Comparison of ENCODE assay signal across 15 cellular contexts in the genomic region with DNA sequence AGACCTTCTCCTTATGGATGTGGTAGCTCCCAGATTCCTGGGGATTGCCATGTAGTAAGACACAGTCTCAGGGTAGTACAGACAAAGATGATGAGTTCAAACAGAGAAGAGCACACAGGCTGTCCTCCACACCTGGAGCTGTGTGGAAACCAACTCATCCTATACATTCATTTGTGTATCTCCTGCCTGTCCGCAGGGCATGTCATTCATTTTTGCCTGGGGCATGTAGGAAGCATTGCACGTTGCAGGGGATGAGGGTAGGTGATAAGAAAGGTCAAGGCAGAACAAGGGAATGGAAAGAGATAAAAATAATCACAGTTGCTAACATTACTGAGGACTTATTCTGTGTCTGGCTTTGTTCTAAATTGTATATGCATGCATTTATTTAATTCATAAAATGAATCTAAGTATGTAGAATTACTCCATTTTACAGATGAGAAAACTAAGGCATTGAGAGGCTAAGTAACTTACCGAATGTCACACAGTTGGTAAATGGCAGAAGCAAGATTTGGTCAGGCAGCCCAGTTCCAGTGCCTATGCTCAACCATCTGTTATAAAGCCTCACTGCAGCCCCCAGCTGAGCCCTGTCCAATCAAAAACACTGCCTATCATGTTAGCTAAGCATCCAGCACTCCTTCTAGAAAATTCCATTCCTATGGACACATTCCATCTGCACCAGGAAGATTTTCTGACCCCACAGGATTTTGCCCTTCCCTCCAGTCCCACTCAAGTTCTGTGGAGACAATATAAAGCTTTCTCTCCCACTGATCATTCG.
DNase-seq lines count a peak whose midpoint lies in the region; ATAC-seq, FAIRE-seq and TF ChIP-seq lines count a peak whose summit lies in the region.
"Had no signal": no experiment of that assay in that cellular context is flagged by ENCODE, and none has a peak within 500 bp of the region (broad histone marks: within the 10 kb centered on the region; RNA-seq: fewer than 3 reads in every experiment).

No MANE protein-coding gene starts in this region.

- no peak overlapping the region for H3K27ac Mint-ChIP-seq in astrocyte (ENCODE audit: unreplicated experiment)
- peak overlapping the region; percentile 44 for H3K27ac Mint-ChIP-seq in nephron progenitor cell
- no peak overlapping the region for H3K27ac Mint-ChIP-seq in CD4-positive, alpha-beta T cell
- H3K27ac Mint-ChIP-seq in natural killer cell treated with Interleukin-12 subunit alpha and Interleukin-12 subunit beta and Interleukin-15 and Interleukin-18, amount 100 ng/mL, for 72 hours = no peak overlapping the region
- H3K27ac Mint-ChIP-seq: B cell; CD8-positive, alpha-beta memory T cell had no signal

- H3K27me3 ChIP-seq in astrocyte (ENCODE audit: insufficient read depth, low read length) (no peaks in the 10 kb centered on the region), aorta (ENCODE audit: control insufficient read depth in 1 of 2, insufficient read depth in 2 of 2, low read length in 1 of 2) (no peaks in the 10 kb centered on the region)
- no peaks in the 10 kb centered on the region for H3K27me3 ChIP-seq in CD4-positive, alpha-beta T cell (ENCODE audit: control insufficient read depth, insufficient read depth, low read length)
- H3K27me3 ChIP-seq: BLaER1 treated with 17β-estradiol and CSF1 and Interleukin-3, amounts not matched to agents 10 nM and 100 nM had no signal

- H3K27me3 Mint-ChIP-seq in astrocyte (ENCODE audit: low read depth, unreplicated experiment) = peaks cover 6% of the 10 kb centered on the region
- H3K27me3 Mint-ChIP-seq in nephron progenitor cell (ENCODE audit: low read depth, poor library complexity) = peaks cover 8% of the 10 kb centered on the region
- peaks cover 16% of the 10 kb centered on the region for H3K27me3 Mint-ChIP-seq in CD4-positive, alpha-beta T cell
- H3K27me3 Mint-ChIP-seq in natural killer cell treated with Interleukin-12 subunit alpha and Interleukin-12 subunit beta and Interleukin-15 and Interleukin-18, amount 100 ng/mL, for 72 hours = peaks cover 7 to 20% of the 10 kb centered on the region in 2 donors

- POLR2A ChIA-PET in CD4-positive, alpha-beta T cell (lab: Charles Lee) = no interaction called here

- H3K4me3 Mint-ChIP-seq in astrocyte (ENCODE audit: unreplicated experiment) = peak overlapping the region; percentile 34
- H3K4me3 Mint-ChIP-seq in nephron progenitor cell = no peak overlapping the region
- H3K4me3 Mint-ChIP-seq in CD4-positive, alpha-beta T cell = no peak overlapping the region
- no peak overlapping the region for H3K4me3 Mint-ChIP-seq in natural killer cell treated with Interleukin-12 subunit alpha and Interleukin-12 subunit beta and Interleukin-15 and Interleukin-18, amount 100 ng/mL, for 72 hours
- H3K4me3 Mint-ChIP-seq: B cell; CD8-positive, alpha-beta memory T cell had no signal

- peak; percentile 27 for ATAC-seq in aorta (ENCODE audit: low FRiP score)
- ATAC-seq in CD4-positive, alpha-beta T cell (ENCODE audit: poor library complexity) = no peak
- no peak for ATAC-seq in HG03520 (IDR thresholded peaks at IDR 0.05; ENCODE audit: unreplicated experiment)
- no peak for ATAC-seq in natural killer cell treated with Interleukin-12 subunit alpha and Interleukin-12 subunit beta and Interleukin-15 and Interleukin-18, amount 100 ng/mL, for 72 hours

- H3K27ac ChIP-seq in astrocyte (ENCODE audit: low read depth, low read length) = no peak overlapping the region
- no peak overlapping the region for H3K27ac ChIP-seq in aorta (ENCODE audit: low read depth in 1 of 2, low read length in 2 of 2)
- H3K27ac ChIP-seq in CD4-positive, alpha-beta T cell (ENCODE audit: low read depth, low read length) = no peak overlapping the region
- H3K27ac ChIP-seq: BLaER1 treated with 17β-estradiol and CSF1 and Interleukin-3, amounts not matched to agents 10 nM and 100 nM; GM23248 had no signal

- intact Hi-C loops in aorta (cut with DNase I) = no loop called here
- intact Hi-C loops in CD4-positive, alpha-beta T cell (cut with DNase I, micrococcal nuclease) = no loop called here

- H2AFZ ChIP-seq in astrocyte (ENCODE audit: low read depth, low read length) = no peak overlapping the region
- H2AFZ ChIP-seq: GM23248 had no signal

- DNase-seq in EH (ENCODE audit: low read depth) (peak; percentile 45), astrocyte (ENCODE audit: low read depth) (no peak), nephron progenitor cell (no peak), aorta (no peak)
- DNase-seq in CD4-positive, alpha-beta T cell = no peak
- no peak for DNase-seq in natural killer cell treated with Interleukin-12 subunit alpha and Interleukin-12 subunit beta and Interleukin-15 and Interleukin-18, amount 100 ng/mL, for 72 hours (ENCODE audit: low spot score)
- DNase-seq: CD8-positive, alpha-beta memory T cell; COR-L47; GF-D8; GM23248 had no signal

- CTCF ChIA-PET in CD4-positive, alpha-beta T cell (lab: Charles Lee) = no interaction called here

- H3K4me1 Mint-ChIP-seq in astrocyte (ENCODE audit: low read depth, unreplicated experiment) = peaks cover 7% of the 10 kb centered on the region
- peaks cover 42% of the 10 kb centered on the region for H3K4me1 Mint-ChIP-seq in nephron progenitor cell
- no peaks in the 10 kb centered on the region for H3K4me1 Mint-ChIP-seq in CD4-positive, alpha-beta T cell (ENCODE audit: low read depth)
- H3K4me1 Mint-ChIP-seq in natural killer cell treated with Interleukin-12 subunit alpha and Interleukin-12 subunit beta and Interleukin-15 and Interleukin-18, amount 100 ng/mL, for 72 hours (ENCODE audit: low read depth in 2 of 2) = peaks cover 4 to 8% of the 10 kb centered on the region in 2 donors
- H3K4me1 Mint-ChIP-seq: CD8-positive, alpha-beta memory T cell had no signal

- FAIRE-seq in astrocyte (lab: Jason Lieb, UNC) = no peak
- FAIRE-seq: D721Med had no signal

- TF ChIP-seq CTCF in astrocyte (IDR thresholded peaks at IDR 0.05; ENCODE audit: insufficient read depth, low read depth, low read length) (no peak), nephron progenitor cell (IDR thresholded peaks at IDR 0.05) (no peak)
- no peak for TF ChIP-seq CTCF in CD4-positive, alpha-beta T cell (IDR thresholded peaks at IDR 0.05)

- no peak overlapping the region for H3K4me2 ChIP-seq in astrocyte (ENCODE audit: low read length)
- H3K4me2 ChIP-seq: BLaER1 treated with 17β-estradiol and CSF1 and Interleukin-3, amounts not matched to agents 10 nM and 100 nM had no signal

- H4K20me1 ChIP-seq in astrocyte (ENCODE audit: insufficient read depth, low read length) = no peaks in the 10 kb centered on the region
- H4K20me1 ChIP-seq: BLaER1 treated with 17β-estradiol and CSF1 and Interleukin-3, amounts not matched to agents 10 nM and 100 nM had no signal

- H3K9me3 Mint-ChIP-seq in astrocyte (ENCODE audit: unreplicated experiment) = peaks cover 3% of the 10 kb centered on the region
- H3K9me3 Mint-ChIP-seq in nephron progenitor cell = no peaks in the 10 kb centered on the region
- no peaks in the 10 kb centered on the region for H3K9me3 Mint-ChIP-seq in CD4-positive, alpha-beta T cell
- no peaks in the 10 kb centered on the region for H3K9me3 Mint-ChIP-seq in natural killer cell treated with Interleukin-12 subunit alpha and Interleukin-12 subunit beta and Interleukin-15 and Interleukin-18, amount 100 ng/mL, for 72 hours
- H3K9me3 Mint-ChIP-seq: CD8-positive, alpha-beta memory T cell had no signal

- no peak overlapping the region for H3K4me3 ChIP-seq in astrocyte (ENCODE audit: insufficient read depth, low read depth, low read length)
- H3K4me3 ChIP-seq in aorta (ENCODE audit: low read length in 2 of 2) = no peak overlapping the region
- H3K4me3 ChIP-seq: BLaER1 treated with 17β-estradiol and CSF1 and Interleukin-3, amounts not matched to agents 10 nM and 100 nM; GM23248; HAP-1 had no signal

- H3K9ac ChIP-seq in astrocyte (ENCODE audit: low read length) = no peak overlapping the region
- H3K9ac ChIP-seq: BLaER1 treated with 17β-estradiol and CSF1 and Interleukin-3, amounts not matched to agents 10 nM and 100 nM; GM23248 had no signal

- H3K36me3 Mint-ChIP-seq in astrocyte (ENCODE audit: low read depth, unreplicated experiment) = no peaks in the 10 kb centered on the region
- no peaks in the 10 kb centered on the region for H3K36me3 Mint-ChIP-seq in nephron progenitor cell (ENCODE audit: low read depth)
- H3K36me3 Mint-ChIP-seq in CD4-positive, alpha-beta T cell (ENCODE audit: low read depth) = no peaks in the 10 kb centered on the region
- no peaks in the 10 kb centered on the region for H3K36me3 Mint-ChIP-seq in natural killer cell treated with Interleukin-12 subunit alpha and Interleukin-12 subunit beta and Interleukin-15 and Interleukin-18, amount 100 ng/mL, for 72 hours
- H3K36me3 Mint-ChIP-seq: CD8-positive, alpha-beta memory T cell had no signal

- 72 to 81% methylated on average over 4 of the region's 4 CpGs for WGBS in aorta, 2 donors

- H3K4me1 ChIP-seq in astrocyte (ENCODE audit: insufficient read depth, low read length) = peaks cover 10% of the 10 kb centered on the region
- H3K4me1 ChIP-seq in aorta (ENCODE audit: control insufficient read depth in 1 of 2, insufficient read depth in 2 of 2, low read length in 2 of 2) = no peaks in the 10 kb centered on the region
- H3K4me1 ChIP-seq: HAP-1 had no signal

- no peaks in the 10 kb centered on the region for H3K36me3 ChIP-seq in astrocyte (ENCODE audit: insufficient read depth, low read length)
- no peaks in the 10 kb centered on the region for H3K36me3 ChIP-seq in aorta (ENCODE audit: control insufficient read depth in 1 of 2, insufficient read depth in 2 of 2, low read length in 1 of 2)
- H3K36me3 ChIP-seq: BLaER1 treated with 17β-estradiol and CSF1 and Interleukin-3, amounts not matched to agents 10 nM and 100 nM; HAP-1 had no signal

- no peaks in the 10 kb centered on the region for H3K9me3 ChIP-seq in astrocyte (ENCODE audit: insufficient read depth, low read depth, low read length)
- H3K9me3 ChIP-seq in aorta (ENCODE audit: control insufficient read depth, low read length) = no peaks in the 10 kb centered on the region
- no peaks in the 10 kb centered on the region for H3K9me3 ChIP-seq in CD4-positive, alpha-beta T cell (ENCODE audit: control insufficient read depth, low read length)
- H3K9me3 ChIP-seq: BLaER1 treated with 17β-estradiol and CSF1 and Interleukin-3, amounts not matched to agents 10 nM and 100 nM; HAP-1 had no signal

- H3K79me2 ChIP-seq in astrocyte (ENCODE audit: insufficient read depth, low read length) = no peaks in the 10 kb centered on the region
